Comparison of ENCODE assay signal across 1 cellular context in the genomic region with DNA sequence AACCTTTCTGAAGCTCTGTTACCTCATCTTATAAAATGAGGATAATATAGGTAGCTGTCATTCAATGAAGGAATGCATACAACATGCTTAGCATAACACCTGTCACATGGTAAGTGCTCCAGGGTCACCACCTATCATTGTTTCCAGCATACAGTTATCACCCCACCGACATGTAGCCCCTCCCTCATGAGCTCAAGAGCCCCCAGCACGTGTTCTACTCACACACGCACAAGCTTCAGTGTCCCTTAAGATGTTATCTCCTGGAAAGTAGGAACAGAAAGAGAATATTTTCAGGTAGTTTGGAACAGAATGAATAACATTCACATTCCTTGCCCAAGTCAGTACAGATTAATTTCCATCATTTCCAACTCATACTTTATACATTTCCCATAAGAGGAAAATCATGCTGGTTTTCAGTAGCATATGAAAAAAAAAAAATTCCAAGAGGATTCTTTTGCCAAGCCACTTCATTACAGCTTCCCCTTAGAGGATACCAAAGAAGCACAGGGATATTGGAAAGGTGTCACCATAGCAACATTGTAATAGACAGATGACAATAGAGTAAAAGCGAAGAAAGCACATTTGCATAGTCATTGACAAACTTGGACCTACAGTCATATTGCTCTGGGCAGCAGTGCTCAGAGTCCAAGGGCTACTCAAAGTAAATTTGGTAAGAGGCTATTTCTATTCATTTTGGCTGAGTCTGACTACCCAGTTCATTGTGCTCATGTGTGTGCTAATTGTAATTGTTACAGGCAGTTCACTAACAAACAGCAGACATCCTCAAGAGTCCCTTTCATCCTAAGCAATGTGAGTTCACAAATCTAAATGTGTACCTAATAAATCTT.
TF ChIP-seq lines count a peak whose summit lies in the region.

No MANE protein-coding gene starts in this region.

TF ChIP-seq in neural cell, 6 proteins besides CTCF, POLR2A, EP300 and RAD21:
- TF ChIP-seq EZH2 (IDR thresholded peaks at IDR 0.05; ENCODE audit: borderline replicate concordance, insufficient read depth, low read length, poor library complexity, severe bottlenecking), result no peak
- no peak for TF ChIP-seq SMC3 (conservative IDR thresholded peaks at IDR 0.05; ENCODE audit: poor library complexity)
- TF ChIP-seq TAF1 (IDR thresholded peaks at IDR 0.05; ENCODE audit: low read depth), result no peak
- no peak for TF ChIP-seq MXI1 (conservative IDR thresholded peaks at IDR 0.05; ENCODE audit: poor library complexity, severe bottlenecking)
- TF ChIP-seq POLR2AphosphoS5 (IDR thresholded peaks at IDR 0.05), result no peak
- TF ChIP-seq, protein P1, sequence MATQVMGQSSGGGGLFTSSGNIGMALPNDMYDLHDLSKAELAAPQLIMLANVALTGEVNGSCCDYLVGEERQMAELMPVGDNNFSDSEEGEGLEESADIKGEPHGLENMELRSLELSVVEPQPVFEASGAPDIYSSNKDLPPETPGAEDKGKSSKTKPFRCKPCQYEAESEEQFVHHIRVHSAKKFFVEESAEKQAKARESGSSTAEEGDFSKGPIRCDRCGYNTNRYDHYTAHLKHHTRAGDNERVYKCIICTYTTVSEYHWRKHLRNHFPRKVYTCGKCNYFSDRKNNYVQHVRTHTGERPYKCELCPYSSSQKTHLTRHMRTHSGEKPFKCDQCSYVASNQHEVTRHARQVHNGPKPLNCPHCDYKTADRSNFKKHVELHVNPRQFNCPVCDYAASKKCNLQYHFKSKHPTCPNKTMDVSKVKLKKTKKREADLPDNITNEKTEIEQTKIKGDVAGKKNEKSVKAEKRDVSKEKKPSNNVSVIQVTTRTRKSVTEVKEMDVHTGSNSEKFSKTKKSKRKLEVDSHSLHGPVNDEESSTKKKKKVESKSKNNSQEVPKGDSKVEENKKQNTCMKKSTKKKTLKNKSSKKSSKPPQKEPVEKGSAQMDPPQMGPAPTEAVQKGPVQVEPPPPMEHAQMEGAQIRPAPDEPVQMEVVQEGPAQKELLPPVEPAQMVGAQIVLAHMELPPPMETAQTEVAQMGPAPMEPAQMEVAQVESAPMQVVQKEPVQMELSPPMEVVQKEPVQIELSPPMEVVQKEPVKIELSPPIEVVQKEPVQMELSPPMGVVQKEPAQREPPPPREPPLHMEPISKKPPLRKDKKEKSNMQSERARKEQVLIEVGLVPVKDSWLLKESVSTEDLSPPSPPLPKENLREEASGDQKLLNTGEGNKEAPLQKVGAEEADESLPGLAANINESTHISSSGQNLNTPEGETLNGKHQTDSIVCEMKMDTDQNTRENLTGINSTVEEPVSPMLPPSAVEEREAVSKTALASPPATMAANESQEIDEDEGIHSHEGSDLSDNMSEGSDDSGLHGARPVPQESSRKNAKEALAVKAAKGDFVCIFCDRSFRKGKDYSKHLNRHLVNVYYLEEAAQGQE (IDR thresholded peaks at IDR 0.05; ENCODE audit: borderline replicate concordance), result no peak
